In the genomic region with DNA sequence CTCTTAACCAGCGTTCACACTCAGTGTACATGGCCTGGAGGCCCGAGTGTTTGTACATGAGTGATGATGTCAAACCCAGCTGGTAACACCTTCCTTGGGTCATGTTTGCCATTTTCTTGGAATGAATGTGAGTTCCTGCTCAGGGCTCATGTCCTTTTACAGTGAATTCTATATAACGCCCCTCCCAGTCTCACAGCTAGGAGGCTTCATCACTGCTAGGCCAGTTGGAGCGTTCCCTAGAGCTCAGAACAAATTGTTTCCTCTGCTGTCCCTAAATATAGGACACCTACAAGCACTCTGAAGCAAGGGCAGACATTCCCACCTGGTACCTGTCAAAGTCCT, we compare ENCODE assay signal across 10 cellular contexts. TPM values are rescaled to one million over a fixed set of nuclear protein-coding genes. Genes with fewer than 3 reads are reported as not detected.
DNase-seq lines count a peak whose midpoint lies in the region; ATAC-seq and TF ChIP-seq lines count a peak whose summit lies in the region.
"Had no signal": no experiment of that assay in that cellular context is flagged by ENCODE, and none has a peak within 500 bp of the region (broad histone marks: within the 10 kb centered on the region; RNA-seq: fewer than 3 reads in every experiment).

No MANE protein-coding gene starts in this region.

- intact Hi-C loops in right cardiac atrium (cut with DNase I): loop anchor here in 3 of 4 donors (5.0 to 10.0 kb wide), 2 partner anchors 52 to 55 kb away; no protein-coding TSS in a partner anchor

- WGBS in right cardiac atrium: 33% methylated on average over 4 of the region's 4 CpGs
- WGBS in neuronal stem cell (ENCODE audit: extremely low coverage in 2 of 2, insufficient read length in 2 of 2, insufficient replicate concordance in 1 of 2), 2 donors: no CpG with 5 or more reads among the region's 4 CpGs

- no peak overlapping the region for H4K8ac ChIP-seq in neuronal stem cell (ENCODE audit: low read depth, low read length)

- H2BK15ac ChIP-seq in neuronal stem cell (ENCODE audit: low read length): no peak overlapping the region

- H3K27me3 ChIP-seq in right cardiac atrium (ENCODE audit: control insufficient read depth, insufficient read depth) (no peaks in the 10 kb centered on the region), neuronal stem cell (ENCODE audit: control insufficient read depth in 3 of 3, insufficient read depth in 3 of 3, low read depth in 1 of 3, low read length in 3 of 3) (no peaks in the 10 kb centered on the region)

- no peak overlapping the region for H3K14ac ChIP-seq in neuronal stem cell (ENCODE audit: low read length)

- no peak overlapping the region for H3K4me2 ChIP-seq in neuronal stem cell (ENCODE audit: insufficient read depth, low read length, poor library complexity, severe bottlenecking)

- no peak overlapping the region for H4K91ac ChIP-seq in neuronal stem cell (ENCODE audit: low read depth, low read length, poor library complexity)

- H3K4me3 ChIP-seq in right cardiac atrium (ENCODE audit: low read length) (no peak overlapping the region), neuronal stem cell (ENCODE audit: low read length in 2 of 2) (no peak overlapping the region)

- ATAC-seq in right cardiac atrium: peak; percentile 2 to 20
- peak; percentile 9 for ATAC-seq in stimulated activated effector memory CD8-positive, alpha-beta T cell treated with anti-CD3 and anti-CD28 coated beads, Interleukin-12 subunit alpha, Interleukin-12 subunit beta, amount 100 ng/mL, for 72 hours
- no peak for ATAC-seq in GM21423 (IDR thresholded peaks at IDR 0.05; ENCODE audit: unreplicated experiment)
- no peak for ATAC-seq in GM18519 (IDR thresholded peaks at IDR 0.05; ENCODE audit: low FRiP score, unreplicated experiment)

- H3K4me3 Mint-ChIP-seq in brain: peak overlapping the region in 1 of 5 experiments; percentile 79
- no peak overlapping the region for H3K4me3 Mint-ChIP-seq in stimulated activated effector memory CD8-positive, alpha-beta T cell treated with anti-CD3 and anti-CD28 coated beads, Interleukin-12 subunit alpha, Interleukin-12 subunit beta, amount 100 ng/mL, for 72 hours
- H3K4me3 Mint-ChIP-seq: immature natural killer cell had no signal

- peak; percentile 28 for DNase-seq in LHCN-M2 (ENCODE audit: low read depth)
- DNase-seq in right cardiac atrium: no peak
- DNase-seq in stimulated activated effector memory CD8-positive, alpha-beta T cell treated with anti-CD3 and anti-CD28 coated beads, Interleukin-12 subunit alpha, Interleukin-12 subunit beta, amount 100 ng/mL, for 72 hours (ENCODE audit: low spot score in 2 of 2): no peak
- no peak for DNase-seq in neuronal stem cell (ENCODE audit: low spot score)
- DNase-seq in NCI-H187 treated with DMSO at 0.1 percent for 48 hours (lab: John Stamatoyannopoulos, UW): no peak
- DNase-seq: DMS79 treated with DMSO at 0.1 percent for 48 hours, immature natural killer cell had no signal

- peaks cover under 1% of the 10 kb centered on the region for H3K79me1 ChIP-seq in neuronal stem cell (ENCODE audit: low read depth, low read length)

- H3K27me3 Mint-ChIP-seq in brain: peaks cover 4% of the 10 kb centered on the region

- H3K27ac ChIP-seq in right cardiac atrium (ENCODE audit: low read length) (peak overlapping the region; percentile 84), neuronal stem cell (replicated peaks; ENCODE audit: low read length) (no peak overlapping the region)

- H2BK12ac ChIP-seq in neuronal stem cell (ENCODE audit: low read length): no peak overlapping the region

- no peaks in the 10 kb centered on the region for H3K9me3 Mint-ChIP-seq in brain
- no peaks in the 10 kb centered on the region for H3K9me3 Mint-ChIP-seq in stimulated activated effector memory CD8-positive, alpha-beta T cell treated with anti-CD3 and anti-CD28 coated beads, Interleukin-12 subunit alpha, Interleukin-12 subunit beta, amount 100 ng/mL, for 72 hours
- H3K9me3 Mint-ChIP-seq: immature natural killer cell had no signal

- H3K4ac ChIP-seq in neuronal stem cell (ENCODE audit: low read length): no peak overlapping the region

- H3K27ac Mint-ChIP-seq in brain: peak overlapping the region; percentile 22 to 91 (median 78)
- peak overlapping the region; percentile 68 for H3K27ac Mint-ChIP-seq in stimulated activated effector memory CD8-positive, alpha-beta T cell treated with anti-CD3 and anti-CD28 coated beads, Interleukin-12 subunit alpha, Interleukin-12 subunit beta, amount 100 ng/mL, for 72 hours

- H2AFZ ChIP-seq in neuronal stem cell (ENCODE audit: low read length): no peak overlapping the region

- no peak overlapping the region for H3K23ac ChIP-seq in neuronal stem cell (ENCODE audit: low read depth, low read length, poor library complexity)

- no peak overlapping the region for H3K18ac ChIP-seq in neuronal stem cell (ENCODE audit: low read length)

- no peak overlapping the region for H3K9ac ChIP-seq in neuronal stem cell (ENCODE audit: low read depth, low read length, poor library complexity)

- no peak for TF ChIP-seq CTCF in brain (conservative IDR thresholded peaks at IDR 0.05)

- H3K4me1 ChIP-seq in right cardiac atrium (ENCODE audit: control insufficient read depth, insufficient read depth, low read length) (peaks cover 32% of the 10 kb centered on the region), neuronal stem cell (ENCODE audit: control insufficient read depth in 2 of 2, insufficient read depth in 1 of 2, low read depth in 1 of 2, low read length in 2 of 2) (peaks cover 3% of the 10 kb centered on the region in 2 donors)

- no peak overlapping the region for H2AK5ac ChIP-seq in neuronal stem cell (ENCODE audit: low read depth, low read length)

- peaks cover 71% of the 10 kb centered on the region for H3K4me1 Mint-ChIP-seq in brain
- H3K4me1 Mint-ChIP-seq in stimulated activated effector memory CD8-positive, alpha-beta T cell treated with anti-CD3 and anti-CD28 coated beads, Interleukin-12 subunit alpha, Interleukin-12 subunit beta, amount 100 ng/mL, for 72 hours: peaks cover 40% of the 10 kb centered on the region

- H3K36me3 Mint-ChIP-seq in brain: peaks cover 52% of the 10 kb centered on the region
- peaks cover 75% of the 10 kb centered on the region for H3K36me3 Mint-ChIP-seq in stimulated activated effector memory CD8-positive, alpha-beta T cell treated with anti-CD3 and anti-CD28 coated beads, Interleukin-12 subunit alpha, Interleukin-12 subunit beta, amount 100 ng/mL, for 72 hours

- no peak overlapping the region for H2BK5ac ChIP-seq in neuronal stem cell (ENCODE audit: low read length)

- H3K9me3 ChIP-seq in right cardiac atrium (ENCODE audit: control insufficient read depth, low read length) (no peaks in the 10 kb centered on the region), neuronal stem cell (replicated peaks in 1 of 2; ENCODE audit: control insufficient read depth in 2 of 2, insufficient read depth in 1 of 2, low read depth in 1 of 2, low read length in 2 of 2) (no peaks in the 10 kb centered on the region)

- H2BK120ac ChIP-seq in neuronal stem cell (ENCODE audit: low read depth, low read length): no peak overlapping the region

- H3K36me3 ChIP-seq in neuronal stem cell (replicated peaks in 1 of 2; ENCODE audit: control insufficient read depth in 2 of 2, insufficient read depth in 2 of 2, low read length in 2 of 2): peaks cover 53 to 78% of the 10 kb centered on the region in 2 donors

RNA-seq across cellular contexts. Expression of a gene that starts 5.5 kb away (rescaled TPM):
- total RNA-seq in LHCN-M2 (2014; rRNA removed) (24.6 and 29.2 TPM in 2 replicates), right cardiac atrium (10 to 100 TPM; 13.9 to 16.1 (median 14.4) TPM)
- polyA plus RNA-seq in LHCN-M2 (2012): 18.3 TPM
- polyA plus RNA-seq in brain (ENCODE audit: insufficient read depth, low read depth, low replicate concordance) (14.4 TPM), right cardiac atrium (14.2 TPM)
- 9.5 TPM for polyA plus RNA-seq in neuronal stem cell (2013, experiment 1 of 2)
- polyA plus RNA-seq in neuronal stem cell (2013, experiment 2 of 2): 9.6 TPM

RNA-seq across cellular contexts. Expression of a gene that starts 22.8 kb away (rescaled TPM):
- total RNA-seq in LHCN-M2 (2014; rRNA removed): 9.6 and 12.9 TPM in 2 replicates
- polyA plus RNA-seq in LHCN-M2 (2012): 30.0 TPM
- polyA plus RNA-seq in brain (ENCODE audit: insufficient read depth, low read depth, low replicate concordance): 127 TPM
- 10 to 100 TPM; 14.7 to 21.8 (median 17.3) TPM for total RNA-seq in right cardiac atrium
- 11.6 TPM for polyA plus RNA-seq in right cardiac atrium
- 68.2 TPM for polyA plus RNA-seq in neuronal stem cell (2013, experiment 1 of 2)
- 67.4 TPM for polyA plus RNA-seq in neuronal stem cell (2013, experiment 2 of 2)

Comparison
In these comparisons a context has a peak if more than half of its experiments do, and no peak if none do; other contexts are left out.
1. ATAC-seq: peak in right cardiac atrium (2 of 2) and stimulated activated effector memory CD8-positive, alpha-beta T cell treated with anti-CD3 and anti-CD28 coated beads, Interleukin-12 subunit alpha, Interleukin-12 subunit beta, amount 100 ng/mL, for 72 hours (single experiment); none in GM21423 (single experiment) and GM18519 (single experiment).